Comparison of ENCODE assay signal across 8 cellular contexts in the genomic region with DNA sequence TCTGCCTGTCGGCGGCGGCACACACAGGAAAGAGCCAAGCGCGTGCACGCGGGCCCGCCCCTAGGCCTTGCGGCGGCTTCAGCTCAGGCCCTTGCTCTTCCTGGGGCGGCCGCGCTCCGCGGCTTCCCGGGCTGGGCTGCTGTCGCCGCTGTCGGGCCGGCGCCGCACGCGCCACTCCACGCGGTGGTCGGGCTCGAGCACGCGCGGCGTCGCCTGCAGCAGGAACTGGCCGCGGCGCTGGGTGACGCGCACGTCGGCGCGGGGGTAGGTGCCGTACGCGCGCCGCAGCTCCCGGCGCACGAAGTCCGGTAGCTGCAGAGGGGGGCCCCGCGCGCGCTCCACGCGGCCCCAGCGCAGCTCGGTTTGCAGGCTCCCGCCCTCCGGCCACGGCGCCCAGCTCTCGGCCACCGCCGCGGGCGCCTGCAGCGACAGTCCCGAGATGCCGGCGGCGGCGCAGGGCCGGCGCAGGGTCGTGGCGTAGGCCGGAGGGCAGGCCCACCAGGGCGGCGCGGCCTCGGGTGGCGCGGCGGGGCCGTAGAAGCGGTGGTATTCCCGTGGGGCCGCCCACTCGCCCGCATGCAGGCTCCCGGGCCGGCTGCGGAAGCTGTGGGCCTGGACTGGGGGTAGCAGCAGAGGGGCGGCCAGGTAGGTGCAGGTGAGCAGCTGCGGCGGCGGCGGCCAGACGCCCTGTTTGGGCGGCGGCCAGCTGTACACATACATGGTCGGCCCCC. TPM values are rescaled to one million over a fixed set of nuclear protein-coding genes. Genes with fewer than 3 reads are reported as not detected.
A peak's percentile ranks its signal among the peaks of the same experiment; 100 is the strongest.
DNase-seq lines count a peak whose midpoint lies in the region; ATAC-seq and TF ChIP-seq lines count a peak whose summit lies in the region.

No MANE protein-coding gene starts in this region.

- peak; percentile 76 for ATAC-seq in omental fat pad (ENCODE audit: low FRiP score)

- peaks cover 27% of the 10 kb centered on the region for H3K4me1 Mint-ChIP-seq in activated naive CD4-positive, alpha-beta T cell treated with anti-CD3 and anti-CD28 coated beads for 36 hours (ENCODE audit: low read depth)

- TF ChIP-seq CTCF in omental fat pad (IDR thresholded peaks at IDR 0.05) = no peak
- no peak for TF ChIP-seq CTCF in testis (IDR thresholded peaks at IDR 0.05)

- H3K27me3 ChIP-seq in H7 (ENCODE audit: control insufficient read depth, insufficient read depth, low read length) = no peaks in the 10 kb centered on the region; the same call in 1 of the 2 replicates
- H3K27me3 ChIP-seq in testis = no peaks in the 10 kb centered on the region

- H3K27ac Mint-ChIP-seq in activated naive CD4-positive, alpha-beta T cell treated with anti-CD3 and anti-CD28 coated beads for 36 hours = peak overlapping the region; percentile 96

- DNase-seq in GDM1 (lab: John Stamatoyannopoulos, UW) (peak; percentile 93), H7 (peak; percentile 91), M059J (ENCODE audit: low read depth) (peak; percentile 77), SK-N-DZ (ENCODE audit: low spot score) (peak; percentile 85), glomerular visceral epithelial cell (ENCODE audit: extremely low spot score) (peak; percentile 92), omental fat pad (ENCODE audit: low spot score) (no peak), testis (peak; percentile 91)
- peak; percentile 82 for DNase-seq in activated naive CD4-positive, alpha-beta T cell treated with anti-CD3 and anti-CD28 coated beads for 36 hours

- no peaks in the 10 kb centered on the region for H3K9me3 ChIP-seq in testis

- H3K4me3 ChIP-seq in H7 (ENCODE audit: insufficient read depth, low read depth, low read length) (peak overlapping the region; percentile 72), testis (peak overlapping the region; percentile 72 to 88)

- intact Hi-C loops in activated naive CD4-positive, alpha-beta T cell treated with anti-CD3 and anti-CD28 coated beads for 36 hours (cut with micrococcal nuclease) = loop anchor here (1.0 to 5.0 kb wide), 6 partner anchors 11 to 197 kb away; partner anchors contain the start of gene CUEDC2
- intact Hi-C loops in testis (cut with DNase I; ENCODE audit: low total_unique reads) = no loop called here

- TF ChIP-seq POLR2A in testis (IDR thresholded peaks at IDR 0.05) = no peak

- peak overlapping the region; percentile 18 to 64 for H3K27ac ChIP-seq in testis

- peaks cover 6% of the 10 kb centered on the region for H3K36me3 ChIP-seq in H7 (replicated peaks; ENCODE audit: control insufficient read depth, insufficient read depth, low read length)
- H3K36me3 ChIP-seq in testis (ENCODE audit: low read depth, missing control alignments) = no peaks in the 10 kb centered on the region

- peaks cover 16% of the 10 kb centered on the region for H3K36me3 Mint-ChIP-seq in activated naive CD4-positive, alpha-beta T cell treated with anti-CD3 and anti-CD28 coated beads for 36 hours (ENCODE audit: low read depth)

- WGBS in testis, 2 donors = 0% methylated on average over 43 of the region's 104 CpGs; no CpG with 5 or more reads in 1 of the 2 donors

- H3K27me3 Mint-ChIP-seq in activated naive CD4-positive, alpha-beta T cell treated with anti-CD3 and anti-CD28 coated beads for 36 hours (ENCODE audit: low read depth) = no peaks in the 10 kb centered on the region

- H3K4me3 Mint-ChIP-seq in activated naive CD4-positive, alpha-beta T cell treated with anti-CD3 and anti-CD28 coated beads for 36 hours = peak overlapping the region; percentile 96

- no peaks in the 10 kb centered on the region for H3K9me3 Mint-ChIP-seq in activated naive CD4-positive, alpha-beta T cell treated with anti-CD3 and anti-CD28 coated beads for 36 hours

- H3K4me1 ChIP-seq in testis = peaks cover 7% of the 10 kb centered on the region

- CTCF ChIA-PET in activated naive CD4-positive, alpha-beta T cell treated with anti-CD3 and anti-CD28 coated beads for 36 hours (lab: Charles Lee) = interaction anchor here (0.8 to 3.3 kb wide), 10 partner anchors 10 to 319 kb away, joined by 3 to 26 read pairs (median 5); partner anchors contain the start of gene NFKB2

RNA-seq across cellular contexts. Expression of gene C10orf95, which starts 0.8 kb away (rescaled TPM):
- 0.30 and 0.45 TPM in 2 replicates for total RNA-seq in H7 (2014; rRNA removed; shearing (Covaris generic))
- total RNA-seq in M059J (2014; rRNA removed; shearing (Covaris generic)) = not detected in 2 replicates
- not detected in 2 replicates for polyA plus RNA-seq in SK-N-DZ (2014; cell fraction: cytosol; rRNA removed)
- not detected in 2 replicates for polyA plus RNA-seq in SK-N-DZ (2014; cell fraction: nucleus; rRNA removed)
- under 1 TPM; 0.14 to 0.15 TPM for total RNA-seq in activated naive CD4-positive, alpha-beta T cell treated with anti-CD3 and anti-CD28 coated beads for 36 hours
- under 1 TPM in 1 of 4 donors, not detected in 3; 0.84 TPM for total RNA-seq in omental fat pad
- 1 to 10 TPM in 1 of 2 donors, under 1 TPM in 1; 0.55 to 1.3 TPM for total RNA-seq in testis
- 0.29 TPM for polyA plus RNA-seq in testis (ENCODE audit: insufficient read depth, low read depth, low replicate concordance)

RNA-seq across cellular contexts. Expression of gene CUEDC2, which starts 18.2 kb away (rescaled TPM):
- 51.3 and 64.7 TPM in 2 replicates for total RNA-seq in H7 (2014; rRNA removed; shearing (Covaris generic))
- total RNA-seq in M059J (2014; rRNA removed; shearing (Covaris generic)) = 33.1 and 50.9 TPM in 2 replicates
- polyA plus RNA-seq in SK-N-DZ (2014; cell fraction: cytosol; rRNA removed) = 130 and 171 TPM in 2 replicates
- polyA plus RNA-seq in SK-N-DZ (2014; cell fraction: nucleus; rRNA removed) = 127 and 172 TPM in 2 replicates
- total RNA-seq in activated naive CD4-positive, alpha-beta T cell treated with anti-CD3 and anti-CD28 coated beads for 36 hours = 10 to 100 TPM; 63.3 to 64.4 TPM
- total RNA-seq in omental fat pad (10 to 100 TPM; 41.1 to 51.6 (median 47.2) TPM), testis (10 to 100 TPM; 49.0 to 70.5 TPM)
- polyA plus RNA-seq in testis (ENCODE audit: insufficient read depth, low read depth, low replicate concordance) = 76.0 TPM

RNA-seq across cellular contexts. Expression of gene FBXL15, which starts 29.9 kb away (rescaled TPM):
- total RNA-seq in H7 (2014; rRNA removed; shearing (Covaris generic)) = 23.0 and 29.8 TPM in 2 replicates
- total RNA-seq in M059J (2014; rRNA removed; shearing (Covaris generic)) = 8.2 and 18.8 TPM in 2 replicates
- polyA plus RNA-seq in SK-N-DZ (2014; cell fraction: cytosol; rRNA removed) = 34.1 and 42.6 TPM in 2 replicates
- polyA plus RNA-seq in SK-N-DZ (2014; cell fraction: nucleus; rRNA removed) = 47.1 and 53.0 TPM in 2 replicates
- total RNA-seq in activated naive CD4-positive, alpha-beta T cell treated with anti-CD3 and anti-CD28 coated beads for 36 hours = 10 to 100 TPM in 1 of 2 experiments, 1 to 10 TPM in 1; 9.9 to 10.8 TPM
- total RNA-seq in omental fat pad (10 to 100 TPM; 11.7 to 16.8 (median 15.0) TPM), testis (10 to 100 TPM; 28.9 to 32.2 TPM)
- polyA plus RNA-seq in testis (ENCODE audit: insufficient read depth, low read depth, low replicate concordance) = 9.2 TPM

RNA-seq across cellular contexts. Expression of gene PSD, which starts 32.0 kb away (rescaled TPM):
- total RNA-seq in H7 (2014; rRNA removed; shearing (Covaris generic)) = 5.2 and 6.1 TPM in 2 replicates
- not detected in 2 replicates for total RNA-seq in M059J (2014; rRNA removed; shearing (Covaris generic))
- 19.2 and 20.4 TPM in 2 replicates for polyA plus RNA-seq in SK-N-DZ (2014; cell fraction: cytosol; rRNA removed)
- polyA plus RNA-seq in SK-N-DZ (2014; cell fraction: nucleus; rRNA removed) = 90.7 and 104 TPM in 2 replicates
- 1 to 10 TPM; 6.2 to 7.2 TPM for total RNA-seq in activated naive CD4-positive, alpha-beta T cell treated with anti-CD3 and anti-CD28 coated beads for 36 hours
- 1 to 10 TPM in 2 of 4 donors, under 1 TPM in 1, not detected in 1; 0.44 to 1.6 (median 1.1) TPM for total RNA-seq in omental fat pad
- total RNA-seq in testis = 10 to 100 TPM; 22.0 to 22.7 TPM
- 17.7 TPM for polyA plus RNA-seq in testis (ENCODE audit: insufficient read depth, low read depth, low replicate concordance)

RNA-seq across cellular contexts. Expression of gene ACTR1A, which starts 52.0 kb away (rescaled TPM):
- 144 and 180 TPM in 2 replicates for total RNA-seq in H7 (2014; rRNA removed; shearing (Covaris generic))
- 120 and 173 TPM in 2 replicates for total RNA-seq in M059J (2014; rRNA removed; shearing (Covaris generic))
- 149 and 157 TPM in 2 replicates for polyA plus RNA-seq in SK-N-DZ (2014; cell fraction: cytosol; rRNA removed)
- 83.3 and 95.2 TPM in 2 replicates for polyA plus RNA-seq in SK-N-DZ (2014; cell fraction: nucleus; rRNA removed)
- 10 to 100 TPM; 59.6 to 60.8 TPM for total RNA-seq in activated naive CD4-positive, alpha-beta T cell treated with anti-CD3 and anti-CD28 coated beads for 36 hours
- 100 to 1,000 TPM in 3 of 4 donors, 10 to 100 TPM in 1; 81.8 to 117 (median 113) TPM for total RNA-seq in omental fat pad
- 10 to 100 TPM; 97.6 to 97.7 TPM for total RNA-seq in testis
- 126 TPM for polyA plus RNA-seq in testis (ENCODE audit: insufficient read depth, low read depth, low replicate concordance)
